Comparison of ENCODE assay signal across 1 cellular context in the genomic region with DNA sequence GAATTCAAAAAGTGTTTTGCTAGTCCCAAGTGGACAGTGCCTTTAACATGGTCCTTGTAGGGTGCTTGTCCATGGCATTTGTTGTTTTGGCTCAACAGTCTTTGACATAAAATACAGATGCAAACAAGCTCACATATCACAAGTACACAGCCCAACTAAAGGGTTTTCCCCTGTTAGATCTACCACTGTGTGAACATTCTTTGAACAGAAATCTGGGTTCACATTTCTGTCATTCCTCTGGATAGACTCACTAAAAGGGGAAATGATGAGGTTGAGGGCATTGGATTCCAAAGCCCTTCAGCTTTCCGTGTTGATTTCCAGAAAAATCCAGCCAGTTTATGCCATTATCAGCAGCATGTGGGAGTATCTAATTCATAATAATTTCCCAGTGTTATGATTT.
TF ChIP-seq lines count a peak whose summit lies in the region.

No MANE protein-coding gene starts in this region.

TF ChIP-seq in GM12878, 131 proteins besides CTCF, POLR2A, EP300 and RAD21 (continued from another document):
- TF ChIP-seq ZBTB33 (IDR thresholded peaks at IDR 0.05) = no peak
- TF ChIP-seq FOXK2 (IDR thresholded peaks at IDR 0.05) = no peak
- TF ChIP-seq KLF5 (IDR thresholded peaks at IDR 0.05; ENCODE audit: partially characterized antibody) = no peak
- TF ChIP-seq USF2 (IDR thresholded peaks at IDR 0.05; ENCODE audit: borderline replicate concordance, low read depth, low read length) = no peak
- TF ChIP-seq, protein P1, sequence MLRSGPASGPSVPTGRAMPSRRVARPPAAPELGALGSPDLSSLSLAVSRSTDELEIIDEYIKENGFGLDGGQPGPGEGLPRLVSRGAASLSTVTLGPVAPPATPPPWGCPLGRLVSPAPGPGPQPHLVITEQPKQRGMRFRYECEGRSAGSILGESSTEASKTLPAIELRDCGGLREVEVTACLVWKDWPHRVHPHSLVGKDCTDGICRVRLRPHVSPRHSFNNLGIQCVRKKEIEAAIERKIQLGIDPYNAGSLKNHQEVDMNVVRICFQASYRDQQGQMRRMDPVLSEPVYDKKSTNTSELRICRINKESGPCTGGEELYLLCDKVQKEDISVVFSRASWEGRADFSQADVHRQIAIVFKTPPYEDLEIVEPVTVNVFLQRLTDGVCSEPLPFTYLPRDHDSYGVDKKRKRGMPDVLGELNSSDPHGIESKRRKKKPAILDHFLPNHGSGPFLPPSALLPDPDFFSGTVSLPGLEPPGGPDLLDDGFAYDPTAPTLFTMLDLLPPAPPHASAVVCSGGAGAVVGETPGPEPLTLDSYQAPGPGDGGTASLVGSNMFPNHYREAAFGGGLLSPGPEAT (IDR thresholded peaks at IDR 0.05; ENCODE audit: low read depth) = no peak
- no peak for TF ChIP-seq ATF7 (IDR thresholded peaks at IDR 0.05; ENCODE audit: low read depth)
- TF ChIP-seq STAT3 (IDR thresholded peaks at IDR 0.05; ENCODE audit: low read depth, low read length) = no peak
- TF ChIP-seq EZH2 (IDR thresholded peaks at IDR 0.05; ENCODE audit: borderline replicate concordance, control insufficient read depth, low read depth, low read length) = no peak
- TF ChIP-seq SMC3 (IDR thresholded peaks at IDR 0.05; ENCODE audit: borderline replicate concordance, low read length) = no peak
- no peak for TF ChIP-seq YY1 (IDR thresholded peaks at IDR 0.05; ENCODE audit: low read depth, low read length)
- TF ChIP-seq WRNIP1 (IDR thresholded peaks at IDR 0.05; ENCODE audit: borderline replicate concordance, low read depth, low read length) = no peak
- no peak for TF ChIP-seq JUNB (IDR thresholded peaks at IDR 0.05)
- TF ChIP-seq, protein P2, sequence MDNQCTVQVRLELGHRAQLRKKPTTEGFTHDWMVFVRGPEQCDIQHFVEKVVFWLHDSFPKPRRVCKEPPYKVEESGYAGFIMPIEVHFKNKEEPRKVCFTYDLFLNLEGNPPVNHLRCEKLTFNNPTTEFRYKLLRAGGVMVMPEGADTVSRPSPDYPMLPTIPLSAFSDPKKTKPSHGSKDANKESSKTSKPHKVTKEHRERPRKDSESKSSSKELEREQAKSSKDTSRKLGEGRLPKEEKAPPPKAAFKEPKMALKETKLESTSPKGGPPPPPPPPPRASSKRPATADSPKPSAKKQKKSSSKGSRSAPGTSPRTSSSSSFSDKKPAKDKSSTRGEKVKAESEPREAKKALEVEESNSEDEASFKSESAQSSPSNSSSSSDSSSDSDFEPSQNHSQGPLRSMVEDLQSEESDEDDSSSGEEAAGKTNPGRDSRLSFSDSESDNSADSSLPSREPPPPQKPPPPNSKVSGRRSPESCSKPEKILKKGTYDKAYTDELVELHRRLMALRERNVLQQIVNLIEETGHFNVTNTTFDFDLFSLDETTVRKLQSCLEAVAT (IDR thresholded peaks at IDR 0.05) = no peak
- no peak for TF ChIP-seq MXI1 (IDR thresholded peaks at IDR 0.05; ENCODE audit: low read depth, low read length)
- no peak for TF ChIP-seq NR2C2 (IDR thresholded peaks at IDR 0.05; ENCODE audit: borderline replicate concordance, control insufficient read depth, insufficient read length, low read depth)
TF ChIP-seq in GM12878: peak in this region for 0.
